27 cellular contexts compared by ENCODE assay signal in the genomic region with DNA sequence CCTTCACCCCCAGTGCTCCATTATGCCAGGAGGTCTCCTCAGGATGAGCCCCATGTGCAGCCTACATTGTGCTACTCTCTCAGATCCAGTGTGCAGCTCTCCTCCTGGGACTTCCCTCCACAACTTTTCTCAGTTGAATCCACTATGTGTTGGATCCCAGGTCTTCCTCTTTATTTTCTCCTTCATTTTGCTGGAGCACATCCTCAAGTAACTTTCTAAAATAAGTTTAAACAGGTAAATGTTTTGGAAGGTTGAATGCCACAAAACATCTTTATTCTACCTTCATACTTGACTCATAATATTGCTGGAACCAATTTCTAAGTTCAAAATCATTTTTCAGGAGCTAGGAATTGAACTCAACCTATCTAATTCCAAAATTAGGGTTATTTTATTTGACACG. TPM values are rescaled to one million over a fixed set of nuclear protein-coding genes. Genes with fewer than 3 reads are reported as not detected.
"Had no signal": no experiment of that assay in that cellular context is flagged by ENCODE, and none has a peak within 500 bp of the region (broad histone marks: within the 10 kb centered on the region; RNA-seq: fewer than 3 reads in every experiment).

No MANE protein-coding gene starts in this region.

- DNase-seq: activated CD4-positive, alpha-beta memory T cell treated with anti-CD3 and anti-CD28 coated beads for 36 hours; activated CD4-positive, alpha-beta T cell treated with anti-CD3 and anti-CD28 coated beads for 36 hours; activated CD4-positive, alpha-beta T cell treated with anti-CD3 and anti-CD28 coated beads, Interleukin-2, amount 10 ng/mL, durations not matched to agents 24 days and 14 days; activated CD4-positive, CD25-positive, alpha-beta regulatory T cell; activated CD4-positive, CD25-positive, alpha-beta regulatory T cell treated with anti-CD3 and anti-CD28 coated beads, Interleukin-2, amount 50 U/mL, for 72 hours; activated CD8-positive, alpha-beta T cell treated with anti-CD3 and anti-CD28 coated beads, Interleukin-2, amount 10 ng/mL, durations not matched to agents 7 days and 5 days; activated effector memory CD4-positive, alpha-beta T cell treated with Interleukin-2 at 50 U/mL for 16 hours; activated gamma-delta T cell treated with Interleukin-2 at 50 U/mL for 16 hours; activated naive CD4-positive, alpha-beta T cell treated with Interleukin-2 at 50 U/mL for 16 hours; activated naive CD8-positive, alpha-beta T cell treated with anti-CD3 and anti-CD28 coated beads, Interleukin-2, amount 10 ng/mL, durations not matched to agents 7 days and 5 days; activated T-cell treated with anti-CD3 and anti-CD28 coated beads, Interleukin-2, amount 50 U/mL, for 4 hours; central memory CD4-positive, alpha-beta T cell; cerebellar nuclear complex; colonic mucosa; effector memory CD4-positive, alpha-beta T cell; foreskin fibroblast; T-helper 1 cell; T-helper 17 cell; T1000 had no signal

- H3K4me1 ChIP-seq: ascending aorta, breast epithelium, colonic mucosa had no signal

- FAIRE-seq: frontal cortex had no signal

- H3K9me3 ChIP-seq: ascending aorta, colonic mucosa had no signal

- ATAC-seq: activated CD4-positive, alpha-beta T cell treated with anti-CD3 and anti-CD28 coated beads for 36 hours; activated CD8-positive, alpha-beta T cell treated with anti-CD3 and anti-CD28 coated beads, Interleukin-2, amount 10 ng/mL, durations not matched to agents 7 days and 5 days; activated T-cell treated with anti-CD3 and anti-CD28 coated beads, Interleukin-2, amount 50 U/mL, for 4 hours; activated T-helper 17 cell treated with anti-CD3 and anti-CD28 coated beads, Interleukin-2, amount 50 U/mL, for 72 hours; esophagus mucosa; T-helper 17 cell had no signal

- H3K4me3 ChIP-seq: ascending aorta, breast epithelium, cardiac muscle cell, colonic mucosa, dorsolateral prefrontal cortex had no signal

- H3K27me3 ChIP-seq: ascending aorta, breast epithelium, cardiac muscle cell, colonic mucosa had no signal

- H3K36me3 ChIP-seq: ascending aorta, breast epithelium, cardiac muscle cell, colonic mucosa had no signal

- H3K27ac ChIP-seq: ascending aorta, breast epithelium, cardiac muscle cell, colonic mucosa, dorsolateral prefrontal cortex had no signal

RNA-seq across cellular contexts. Expression of gene C13orf46, which starts 52.1 kb away (rescaled TPM):
- total RNA-seq: cardiac muscle cell, epithelial cell of proximal tubule had no signal
